19 cellular contexts compared by ENCODE assay signal in genomic region chr4:56330691-56331090, GRCh38. TPM values are rescaled to one million over a fixed set of nuclear protein-coding genes. Genes with fewer than 3 reads are reported as not detected.
A peak's percentile ranks its signal among the peaks of the same experiment; 100 is the strongest.
DNase-seq lines count a peak whose midpoint lies in the region; ATAC-seq and TF ChIP-seq lines count a peak whose summit lies in the region.
"Had no signal": no experiment of that assay in that cellular context is flagged by ENCODE, and none has a peak within 500 bp of the region (broad histone marks: within the 10 kb centered on the region; RNA-seq: fewer than 3 reads in every experiment).

No MANE protein-coding gene starts in this region.

- H3K4me2 ChIP-seq in fibroblast of lung (ENCODE audit: extremely low read depth, insufficient read depth, low read length): no peak overlapping the region

- H3K36me3 ChIP-seq in fibroblast of lung (ENCODE audit: control insufficient read depth, insufficient read depth, low read length): no peaks in the 10 kb centered on the region

- no peaks in the 10 kb centered on the region for H3K9me3 ChIP-seq in fibroblast of lung (ENCODE audit: control insufficient read depth, insufficient read depth, low read depth, low read length)

- DNase-seq in NCI-H82 (lab: John Stamatoyannopoulos, UW) (peak; percentile 23), NCI-H82 treated with DMSO at 0.1 percent for 48 hours (lab: John Stamatoyannopoulos, UW; ENCODE audit: unreplicated experiment) (no peak), RPMI7951 (ENCODE audit: low read depth) (peak; percentile 2), fibroblast of lung (ENCODE audit: low read depth in 2 of 2) (peak; percentile 32 to 33), retinal pigment epithelial cell (ENCODE audit: low read depth) (peak; percentile 46), NCI-H345 treated with DMSO at 0.1 percent for 48 hours (lab: John Stamatoyannopoulos, UW; ENCODE audit: unreplicated experiment) (no peak), T-helper 2 cell (no peak)
- DNase-seq: ACHN; activated CD4-positive, alpha-beta T cell treated with anti-CD3 and anti-CD28 coated beads, Interleukin-2, amount 50 U/mL, for 1 hour; activated naive CD4-positive, alpha-beta T cell treated with anti-CD3 and anti-CD28 coated beads, Interleukin-2, amount 10 ng/mL, durations not matched to agents 7 days and 5 days; amniotic stem cell; H7; NCI-H1417; NCI-H510A; nucleus accumbens; RPMI8226; substantia nigra had no signal

- H3K4me1 ChIP-seq in fibroblast of lung (ENCODE audit: control insufficient read depth, extremely low read depth, insufficient read depth, low read length): no peaks in the 10 kb centered on the region

- no peaks in the 10 kb centered on the region for H3K79me2 ChIP-seq in fibroblast of lung (ENCODE audit: control insufficient read depth, insufficient read depth, low read length)

- no peak overlapping the region for H2AFZ ChIP-seq in fibroblast of lung (ENCODE audit: low read length)

- no peak overlapping the region for H3K27ac ChIP-seq in fibroblast of lung (ENCODE audit: insufficient read depth, low read length)
- H3K27ac ChIP-seq: VCaP had no signal

- H3K4me3 ChIP-seq in fibroblast of lung (replicated peaks in 1 of 4; ENCODE audit: control extremely low read depth in 1 of 4, insufficient read depth in 1 of 4, low read depth in 3 of 4, low read length in 4 of 4) (no peak overlapping the region), retinal pigment epithelial cell (ENCODE audit: low read length) (no peak overlapping the region)

- no peaks in the 10 kb centered on the region for H4K20me1 ChIP-seq in fibroblast of lung (ENCODE audit: control insufficient read depth, extremely low read depth, insufficient read depth, low read length)

- TF ChIP-seq CTCF in fibroblast of lung (conservative IDR thresholded peaks at IDR 0.05 in 1 of 2, IDR thresholded peaks at IDR 0.05 in 1 of 2; ENCODE audit: low read depth in 1 of 2, low read length in 2 of 2) (no peak), retinal pigment epithelial cell (conservative IDR thresholded peaks at IDR 0.05; ENCODE audit: low read depth, low read length) (no peak)

- no peaks in the 10 kb centered on the region for H3K27me3 ChIP-seq in fibroblast of lung (ENCODE audit: control insufficient read depth, insufficient read depth, low read length)

- no peak overlapping the region for H3K9ac ChIP-seq in fibroblast of lung (ENCODE audit: insufficient read depth, low read length)

- ATAC-seq in HG03135 (IDR thresholded peaks at IDR 0.05; ENCODE audit: unreplicated experiment): no peak

RNA-seq across cellular contexts. Expression of gene AASDH, which starts 56.6 kb away (rescaled TPM):
- 10.0 and 10.2 TPM in 2 replicates for total RNA-seq in RPMI7951 (2014; rRNA removed; shearing (Covaris generic))
- 21.8 and 24.6 TPM in 2 replicates for total RNA-seq in fibroblast of lung
- polyA plus RNA-seq in fibroblast of lung: 9.0 and 10.0 TPM in 2 replicates
- polyA plus RNA-seq in fibroblast of lung (2012): 4.6 TPM in 2 replicates
- polyA minus RNA-seq in fibroblast of lung (ENCODE audit: low replicate concordance): 0.63 and 9.3 TPM in 2 replicates

Comparison
In these comparisons a context has a peak if more than half of its experiments do, and no peak if none do; other contexts are left out.
1. DNase-seq: peak in NCI-H82 (single experiment), RPMI7951 (single experiment), fibroblast of lung (2 of 2) and retinal pigment epithelial cell (single experiment); none in NCI-H82 treated with DMSO at 0.1 percent for 48 hours (single experiment), NCI-H345 treated with DMSO at 0.1 percent for 48 hours (single experiment) and T-helper 2 cell (0 of 5).